Comparison of ENCODE assay signal across 18 cellular contexts in the genomic region with DNA sequence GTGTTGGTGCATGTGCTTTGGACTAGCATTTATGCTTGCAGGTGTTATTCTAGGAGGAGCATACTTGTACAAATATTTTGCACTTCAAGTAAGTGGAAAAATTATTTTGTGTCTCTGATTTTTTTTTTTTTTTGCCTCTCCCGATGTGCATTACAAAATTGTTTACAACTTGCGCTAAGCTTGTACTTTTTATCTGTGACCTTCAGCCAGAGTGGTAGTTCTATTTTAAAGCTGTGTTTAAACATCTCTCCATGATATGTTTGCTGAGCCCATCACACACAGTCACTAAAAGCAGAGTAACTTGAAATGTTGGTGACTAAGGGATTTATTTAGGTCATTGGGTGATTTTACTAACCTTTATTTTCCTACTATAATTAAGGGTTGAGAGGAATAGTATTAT. TPM values are rescaled to one million over a fixed set of nuclear protein-coding genes. Genes with fewer than 3 reads are reported as not detected.
DNase-seq lines count a peak whose midpoint lies in the region; ATAC-seq and TF ChIP-seq lines count a peak whose summit lies in the region.
"Had no signal": no experiment of that assay in that cellular context is flagged by ENCODE, and none has a peak within 500 bp of the region (broad histone marks: within the 10 kb centered on the region; RNA-seq: fewer than 3 reads in every experiment).

No MANE protein-coding gene starts in this region.

- peaks cover 0 to 73% (median 38%) of the 10 kb centered on the region in 9 donors for H3K36me3 ChIP-seq in heart right ventricle
- H3K36me3 ChIP-seq in urinary bladder (ENCODE audit: insufficient read depth): peaks cover 2% of the 10 kb centered on the region

- no peaks in the 10 kb centered on the region for H3K9me3 ChIP-seq in heart right ventricle
- H3K9me3 ChIP-seq: Caco-2, prostate gland, tibial nerve had no signal

- WGBS in heart right ventricle, 2 donors: 30 to 53% methylated on average over 2 of the region's 2 CpGs
- 33% methylated on average over 2 of the region's 2 CpGs for WGBS in urinary bladder

- H3K4me1 ChIP-seq in heart right ventricle (peaks cover 6 to 91% (median 66%) of the 10 kb centered on the region in 9 donors), urinary bladder (ENCODE audit: insufficient read depth) (peaks cover 1% of the 10 kb centered on the region)
- H3K4me1 ChIP-seq: prostate gland had no signal

- H3K27me3 ChIP-seq in heart right ventricle: no peaks in the 10 kb centered on the region
- H3K27me3 ChIP-seq: tibial nerve had no signal

- H3K27ac ChIP-seq in heart right ventricle (peak overlapping the region; percentile 6 to 72 (median 42)), urinary bladder (ENCODE audit: low read depth) (peak overlapping the region; percentile 16)
- H3K27ac ChIP-seq: 22Rv1, prostate gland had no signal

- TF ChIP-seq CTCF in heart right ventricle (IDR thresholded peaks at IDR 0.05): no peak

- H3K4me3 ChIP-seq in heart right ventricle (no peak overlapping the region), urinary bladder (ENCODE audit: low read depth, low read length) (no peak overlapping the region)
- H3K4me3 ChIP-seq: prostate gland, skin epidermis, tibial nerve had no signal

- ATAC-seq in heart right ventricle: peak in 6 of 8 donors; percentile 42 to 68 (median 64)
- ATAC-seq in Right ventricle myocardium inferior: no peak
- ATAC-seq in left lobe of liver: peak; percentile 89
- ATAC-seq in HG03571 (IDR thresholded peaks at IDR 0.05; ENCODE audit: unreplicated experiment): no peak
- no peak for ATAC-seq in GM21723 (IDR thresholded peaks at IDR 0.05; ENCODE audit: unreplicated experiment)

- peak in 2 of 3 experiments; percentile 18 to 66 for DNase-seq in NCI-H1417 (lab: John Stamatoyannopoulos, UW)
- DNase-seq in NCI-H1417 treated with DMSO at 0.1 percent for 48 hours (lab: John Stamatoyannopoulos, UW): no peak
- DNase-seq in heart right ventricle: no peak
- no peak for DNase-seq in Right ventricle myocardium inferior (ENCODE audit: missing footprints)
- no peak for DNase-seq in left lobe of liver (ENCODE audit: low spot score)
- DNase-seq: activated CD8-positive, alpha-beta memory T cell treated with anti-CD3 and anti-CD28 coated beads, Interleukin-2, amount 50 U/mL, for 4 hours; activated effector memory CD4-positive, alpha-beta T cell treated with anti-CD3 and anti-CD28 coated beads, Interleukin-2, amount 50 U/mL, for 16 hours; amniotic stem cell; Caco-2; NCI-H1105 treated with DMSO at 0.1 percent for 48 hours; stimulated activated naive CD4-positive, alpha-beta T cell treated with Interleukin-2 at 50 U/mL for 16 hours had no signal

- intact Hi-C loops in heart right ventricle (cut with DNase I): loop anchor here in 1 of 10 donors (5.0 kb wide), 1 partner anchor 48 kb away; the partner anchor contains the start of gene RB1
- intact Hi-C loops in Right ventricle myocardium inferior (cut with DNase I): no loop called here

RNA-seq across cellular contexts. Expression of gene ITM2B, which starts 20.8 kb away (rescaled TPM):
- total RNA-seq in heart right ventricle (100 to 1,000 TPM; 434 to 636 (median 511) TPM), Right ventricle myocardium inferior (537 TPM), left lobe of liver (221 TPM), urinary bladder (509 TPM)
- polyA plus RNA-seq in heart right ventricle (100 to 1,000 TPM; 272 to 343 TPM), urinary bladder (657 TPM)

RNA-seq across cellular contexts. Expression of gene RB1, which starts 49.7 kb away (rescaled TPM):
- total RNA-seq in heart right ventricle (10 to 100 TPM; 22.3 to 42.0 (median 26.8) TPM), Right ventricle myocardium inferior (27.7 TPM), left lobe of liver (8.2 TPM), urinary bladder (81.6 TPM)
- polyA plus RNA-seq in heart right ventricle (10 to 100 TPM; 12.1 to 12.3 TPM), urinary bladder (19.7 TPM)

Comparison
In these comparisons a context has a peak if more than half of its experiments do, and no peak if none do; other contexts are left out.
1. DNase-seq: peak in NCI-H1417 (2 of 3); none in NCI-H1417 treated with DMSO at 0.1 percent for 48 hours (single experiment), heart right ventricle (0 of 2), Right ventricle myocardium inferior (single experiment) and left lobe of liver (single experiment).
2. ATAC-seq: peak in heart right ventricle (6 of 8) and left lobe of liver (single experiment); none in Right ventricle myocardium inferior (single experiment), HG03571 (single experiment) and GM21723 (single experiment).